ENCODE assay signal across 26 cellular contexts in the genomic region with DNA sequence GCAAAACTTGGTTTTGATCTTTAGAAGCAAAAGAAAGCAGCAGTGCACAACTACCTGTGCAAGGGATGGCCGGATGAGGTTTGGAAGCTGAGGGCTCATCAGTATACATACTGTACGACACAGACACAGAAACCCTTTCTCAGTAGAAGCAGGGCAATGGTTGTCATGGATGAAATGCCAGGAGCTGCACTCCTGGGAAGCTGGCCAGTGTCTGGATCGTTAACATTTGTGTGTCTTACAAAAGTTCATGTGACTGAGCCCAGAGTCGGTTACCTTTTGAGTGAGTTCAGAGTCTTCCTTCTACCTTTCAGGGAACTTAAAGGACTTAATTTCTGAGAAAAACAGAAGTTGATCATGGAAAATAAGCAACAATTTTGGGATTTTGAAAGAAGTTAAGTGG.
A peak's percentile ranks its signal among the peaks of the same experiment; 100 is the strongest.
DNase-seq lines count a peak whose midpoint lies in the region; ATAC-seq and TF ChIP-seq lines count a peak whose summit lies in the region.
"Had no signal": no experiment of that assay in that cellular context is flagged by ENCODE, and none has a peak within 500 bp of the region (broad histone marks: within the 10 kb centered on the region; RNA-seq: fewer than 3 reads in every experiment).

No MANE protein-coding gene starts in this region.

- TF ChIP-seq CTCF in breast epithelium (IDR thresholded peaks at IDR 0.05) (no peak), MCF 10A (IDR thresholded peaks at IDR 0.05; ENCODE audit: unreplicated experiment) (no peak), epithelial cell of proximal tubule (conservative IDR thresholded peaks at IDR 0.05; ENCODE audit: low read depth, low read length) (no peak)

- peak in 1 of 2 donors; percentile 57 for DNase-seq in breast epithelium (ENCODE audit: low spot score in 2 of 2)
- DNase-seq in MCF 10A (ENCODE audit: unreplicated experiment): no peak
- DNase-seq in epithelial cell of proximal tubule (ENCODE audit: low read depth): peak; percentile 59
- DNase-seq in medulla oblongata (ENCODE audit: extremely low spot score): peak; percentile 56
- peak in 2 of 49 donors; percentile 8 to 10 for DNase-seq in substantia nigra (lab: John Stamatoyannopoulos, UW)
- DNase-seq: activated CD4-positive, alpha-beta memory T cell treated with anti-CD3 and anti-CD28 coated beads for 36 hours; activated T-cell treated with anti-CD3 and anti-CD28 coated beads for 4 hours; cerebellar nuclear complex; GDM1; HCEC 1CT; naive B cell; NCI-H1930; NCI-H446 treated with DMSO at 0.1 percent for 48 hours; SHP77; stimulated activated CD4-positive, alpha-beta T cell treated with anti-CD3 and anti-CD28 coated beads, Interleukin-4, amount 100 ng/mL, for 24 hours; T-helper 1 cell had no signal

- H3K4me3 Mint-ChIP-seq in MCF 10A (ENCODE audit: unreplicated experiment): no peak overlapping the region
- H3K4me3 Mint-ChIP-seq: activated CD4-positive, alpha-beta memory T cell treated with anti-CD3 and anti-CD28 coated beads for 36 hours; IgD-negative memory B cell had no signal

- CTCF ChIA-PET in MCF 10A (lab: Yijun Ruan, JAX): interaction anchor here (0.6 to 1.0 kb wide), 4 partner anchors 10 to 232 kb away, joined by 3 to 6 read pairs (median 3); no protein-coding TSS in a partner anchor

- POLR2A ChIA-PET in MCF 10A (lab: Yijun Ruan, JAX): interaction anchor here (0.6 to 0.9 kb wide), 2 partner anchors 33 to 135 kb away, joined by 3 read pairs; no protein-coding TSS in a partner anchor

- H3K9me3 ChIP-seq in breast epithelium: no peaks in the 10 kb centered on the region
- H3K9me3 ChIP-seq: A549 had no signal

- BruUV-seq in MCF 10A (replicated peaks; lab: Mats Ljungman, UMichigan): no TSS peak

- H3K36me3 Mint-ChIP-seq in MCF 10A (ENCODE audit: insufficient read depth, unreplicated experiment): peaks cover 64% of the 10 kb centered on the region
- H3K36me3 Mint-ChIP-seq: activated CD4-positive, alpha-beta memory T cell treated with anti-CD3 and anti-CD28 coated beads for 36 hours; naive B cell had no signal

- no peaks in the 10 kb centered on the region for H3K36me3 ChIP-seq in breast epithelium

- intact Hi-C loops in breast epithelium (cut with DNase I; ENCODE audit: low total_unique reads): no loop called here
- intact Hi-C loops in MCF 10A (cut with micrococcal nuclease): no loop called here

- no peaks in the 10 kb centered on the region for H3K27me3 ChIP-seq in breast epithelium
- H3K27me3 ChIP-seq: BLaER1 treated with 17β-estradiol and CSF1 and Interleukin-3, amounts not matched to agents 10 nM and 100 nM had no signal

- ATAC-seq in GM18517 (IDR thresholded peaks at IDR 0.05; ENCODE audit: unreplicated experiment) (no peak), GM21390 (IDR thresholded peaks at IDR 0.05; ENCODE audit: unreplicated experiment) (no peak), HG02678 (IDR thresholded peaks at IDR 0.05; ENCODE audit: unreplicated experiment) (no peak)
- ATAC-seq: A549, esophagus mucosa had no signal

- no peaks in the 10 kb centered on the region for H3K9me3 Mint-ChIP-seq in MCF 10A (ENCODE audit: unreplicated experiment)
- H3K9me3 Mint-ChIP-seq: activated CD4-positive, alpha-beta memory T cell treated with anti-CD3 and anti-CD28 coated beads for 36 hours; IgD-negative memory B cell had no signal

- peaks cover 15% of the 10 kb centered on the region for H3K4me1 Mint-ChIP-seq in MCF 10A (ENCODE audit: insufficient read depth, unreplicated experiment)
- H3K4me1 Mint-ChIP-seq: IgD-negative memory B cell, naive B cell had no signal

- no peak for TF ChIP-seq POLR2A in breast epithelium (IDR thresholded peaks at IDR 0.05)

- H3K4me1 ChIP-seq in breast epithelium: no peaks in the 10 kb centered on the region
- H3K4me1 ChIP-seq: parathyroid adenoma had no signal

- H3K27ac ChIP-seq in breast epithelium (peak overlapping the region; percentile 2 to 45), substantia nigra (ENCODE audit: low read depth, low read length, poor library complexity, severe bottlenecking) (peak overlapping the region; percentile 47)
- H3K27ac ChIP-seq: A549; BLaER1 treated with 17β-estradiol and CSF1 and Interleukin-3, amounts not matched to agents 10 nM and 100 nM; parathyroid adenoma had no signal

- no peak overlapping the region for H3K4me3 ChIP-seq in breast epithelium
- H3K4me3 ChIP-seq in epithelial cell of proximal tubule (ENCODE audit: low read depth, low read length): no peak overlapping the region
- H3K4me3 ChIP-seq: A549; BLaER1 treated with 17β-estradiol and CSF1 and Interleukin-3, amounts not matched to agents 10 nM and 100 nM; lung; smooth muscle cell had no signal

- no peak overlapping the region for H3K27ac Mint-ChIP-seq in MCF 10A (ENCODE audit: low read depth, unreplicated experiment)
- H3K27ac Mint-ChIP-seq: activated CD4-positive, alpha-beta memory T cell treated with anti-CD3 and anti-CD28 coated beads for 36 hours; IgD-negative memory B cell; naive B cell had no signal

- H3K27me3 Mint-ChIP-seq in MCF 10A (ENCODE audit: insufficient read depth, unreplicated experiment): no peaks in the 10 kb centered on the region
- H3K27me3 Mint-ChIP-seq: activated CD4-positive, alpha-beta memory T cell treated with anti-CD3 and anti-CD28 coated beads for 36 hours; naive B cell had no signal
